In the genomic region with DNA sequence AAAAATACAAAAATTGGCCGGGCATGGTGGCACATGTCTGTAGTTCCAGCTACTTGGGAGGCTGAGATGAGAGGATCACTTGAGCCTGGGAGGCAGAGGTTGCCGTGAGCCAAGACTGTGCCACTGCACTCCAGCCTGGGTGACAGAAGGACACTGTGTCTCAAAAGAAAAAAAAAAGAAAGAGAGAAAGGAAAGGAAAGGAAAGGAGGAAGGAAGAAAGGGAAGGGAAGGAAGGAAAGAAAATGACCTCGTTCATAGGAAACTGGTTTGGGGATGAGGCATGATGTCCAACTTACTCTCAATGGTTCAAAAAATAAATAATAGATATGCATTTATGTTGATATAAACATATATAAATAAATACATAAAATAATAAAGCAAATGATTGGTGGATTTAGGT, we compare ENCODE assay signal across 15 cellular contexts.
"Had no signal": no experiment of that assay in that cellular context is flagged by ENCODE, and none has a peak within 500 bp of the region (broad histone marks: within the 10 kb centered on the region; RNA-seq: fewer than 3 reads in every experiment).

No MANE protein-coding gene starts in this region.

- H3K4me3 ChIP-seq: breast epithelium, MG63, PC-9 had no signal

- H3K27me3 ChIP-seq: breast epithelium, MG63 had no signal

- DNase-seq: activated CD4-positive, alpha-beta T cell treated with anti-CD3 and anti-CD28 coated beads, Interleukin-2, amount 50 U/mL, for 1 hour; activated effector memory CD4-positive, alpha-beta T cell treated with Interleukin-2 at 50 U/mL for 16 hours; activated naive CD4-positive, alpha-beta T cell; activated T-cell treated with anti-CD3 and anti-CD28 coated beads, Interleukin-2, amount 50 U/mL, for 24 hours; aorta; caudate nucleus; MG63; NCI-H1105; NCI-H1436; NCI-H1694 treated with DMSO at 0.1 percent for 48 hours; NCI-H2029 treated with DMSO at 0.1 percent for 48 hours; SIG-M5; WERI-Rb-1 had no signal

- H3K27ac ChIP-seq: WERI-Rb-1 had no signal

- H3K9me3 ChIP-seq: breast epithelium, MG63 had no signal

- H3K36me3 ChIP-seq: breast epithelium, MG63, WERI-Rb-1 had no signal

- H2AFZ ChIP-seq: PC-9 had no signal

- H3K4me1 ChIP-seq: breast epithelium had no signal
